ENCODE assay signal across 8 cellular contexts in the genomic region with DNA sequence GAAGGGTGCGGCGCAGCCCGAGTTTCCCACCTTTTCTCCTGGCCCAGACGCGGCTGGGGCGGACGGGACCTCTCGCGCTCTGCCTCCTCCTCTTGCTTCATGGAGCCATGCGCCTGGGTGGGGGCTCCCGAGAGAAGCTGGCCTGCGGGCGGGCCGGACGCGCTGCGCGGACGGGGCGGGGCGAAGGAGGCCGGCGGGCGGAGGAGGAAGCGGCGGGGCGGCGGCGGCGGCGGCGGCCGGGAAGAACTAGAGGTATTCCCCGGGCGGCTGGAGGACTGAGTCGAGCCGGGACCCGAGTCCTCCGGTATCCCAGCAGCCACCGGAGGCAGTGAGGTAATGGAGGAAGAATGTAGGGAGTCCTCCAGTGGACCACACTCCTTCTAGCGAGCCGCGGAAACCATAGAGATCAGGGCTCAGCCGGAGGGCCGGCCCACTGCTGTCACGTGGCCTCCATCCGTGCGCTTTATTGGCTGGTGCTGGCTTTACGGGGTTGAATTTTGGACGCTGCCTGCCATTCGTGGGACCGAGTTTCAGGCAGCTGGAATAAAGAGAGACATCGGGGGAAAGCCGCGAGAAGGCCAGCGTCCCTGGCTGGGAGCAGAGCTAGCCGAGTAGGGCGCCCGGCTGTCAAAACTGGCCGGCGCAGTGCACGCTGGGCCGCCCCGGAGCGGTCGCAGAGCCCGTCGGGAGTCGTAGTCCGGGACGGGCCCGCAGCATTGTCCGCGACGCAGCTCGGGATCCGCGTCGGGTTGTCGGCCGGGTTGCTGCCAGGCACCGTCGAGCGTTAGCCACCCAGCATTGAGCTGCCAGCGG. TPM values are rescaled to one million over a fixed set of nuclear protein-coding genes. Genes with fewer than 3 reads are reported as not detected.
DNase-seq lines count a peak whose midpoint lies in the region; ATAC-seq, FAIRE-seq and TF ChIP-seq lines count a peak whose summit lies in the region.
"Not testable (repeated sequence)": the region's sequence is repeated elsewhere in the genome, so short reads cannot be mapped to it uniquely, and the experiment has no call there.

Gene AMMECR1L, minus strand, starts transcription at position 177 of the 813 bp plus-strand sequence. CDS start 11,722 bp downstream, outside the sequence.

- peak within 1 kb of the TSS; percentile 98 for H3K14ac ChIP-seq in trophoblast cell (ENCODE audit: low read length)

- H3K4ac ChIP-seq in trophoblast cell (ENCODE audit: low read depth, low read length): peak within 1 kb of the TSS; percentile 87

- H3K4me1 ChIP-seq in heart right ventricle: peaks cover 5 to 53% (median 39%) of the 10 kb centered on the region in 9 donors
- not testable (repeated sequence) for H3K4me1 ChIP-seq in trophoblast cell (ENCODE audit: control insufficient read depth in 1 of 2, insufficient read depth in 2 of 2, low read length in 2 of 2)
- H3K4me1 ChIP-seq in thoracic aorta (ENCODE audit: control insufficient read depth in 1 of 2, low read depth in 2 of 2): peaks cover 26 to 50% of the 10 kb centered on the region in 2 donors

- TF ChIP-seq POLR2A in GM12891 (IDR thresholded peaks at IDR 0.05; ENCODE audit: low read depth, low read length): not testable (repeated sequence)

- H4K8ac ChIP-seq in trophoblast cell (ENCODE audit: low read depth, low read length): peak within 1 kb of the TSS; percentile 87

- H3K18ac ChIP-seq in trophoblast cell (ENCODE audit: low read length): peak within 1 kb of the TSS; percentile 35

- peak within 1 kb of the TSS; percentile 30 to 87 (median 74) for H3K4me3 ChIP-seq in heart right ventricle
- peak within 1 kb of the TSS; percentile 81 for H3K4me3 ChIP-seq in trophoblast cell (ENCODE audit: low read depth, low read length)
- peak within 1 kb of the TSS; percentile 90 for H3K4me3 ChIP-seq in thoracic aorta

- H2AFZ ChIP-seq in trophoblast cell (ENCODE audit: insufficient read depth, low read length, poor library complexity): peak within 1 kb of the TSS; percentile 52

- TF ChIP-seq CTCF in heart right ventricle (IDR thresholded peaks at IDR 0.05); thoracic aorta (IDR thresholded peaks at IDR 0.05): not testable (repeated sequence)

- peak; percentile 88 for FAIRE-seq in GM12891 (lab: Jason Lieb, UNC)

- H3K79me2 ChIP-seq in trophoblast cell (ENCODE audit: control insufficient read depth, insufficient read depth, low read length, poor library complexity): not testable (repeated sequence)

- 0 to 1% methylated on average over 34 to 58 of the region's 85 CpGs for WGBS in heart right ventricle, 2 donors
- no CpG with 5 or more reads among the region's 85 CpGs for whole genome bisulfite sequencing in trophoblast cell (ENCODE audit: extremely low coverage, insufficient coverage, insufficient read length)

- H3K79me1 ChIP-seq in trophoblast cell (ENCODE audit: low read length): peaks cover 11% of the 10 kb centered on the region

- H3K36me3 ChIP-seq in heart right ventricle (peaks cover 0 to 30% (median 0%) of the 10 kb centered on the region in 9 donors), trophoblast cell (ENCODE audit: control insufficient read depth in 1 of 2, insufficient read depth in 2 of 2, low read length in 2 of 2) (peaks cover 8 to 12% of the 10 kb centered on the region in 2 experiments)
- not testable (repeated sequence) for H3K36me3 ChIP-seq in thoracic aorta

- peak within 1 kb of the TSS; percentile 75 for H4K91ac ChIP-seq in trophoblast cell (ENCODE audit: low read depth, low read length)

- H3K9ac ChIP-seq in trophoblast cell (ENCODE audit: low read length): peak within 1 kb of the TSS; percentile 65

- ATAC-seq in HG02678 (IDR thresholded peaks at IDR 0.05; ENCODE audit: unreplicated experiment): peak; percentile 92
- ATAC-seq in heart right ventricle: peak; percentile 97 to 99 (median 98)
- ATAC-seq in thoracic aorta (ENCODE audit: insufficient number of reproducible peaks, low FRiP score, low read depth): peak; percentile 99

- H3K9me3 ChIP-seq in heart right ventricle; trophoblast cell (ENCODE audit: insufficient read depth, low read depth, low read length); thoracic aorta: not testable (repeated sequence)

- intact Hi-C loops in heart right ventricle (cut with DNase I): loop anchor here in 5 of 10 donors (10.0 kb wide), 3 partner anchors 139 to 259 kb away; partner anchors contain the start of genes SAP130 (in 4 of the 5) and UGGT1 (in 1 of the 5)

- not testable (repeated sequence) for H2BK120ac ChIP-seq in trophoblast cell (ENCODE audit: insufficient read depth, low read length, poor library complexity)

- peak; percentile 52 for DNase-seq in GM12891 (ENCODE audit: insufficient read length, low spot score)
- peak; percentile 46 for DNase-seq in NCI-H1105 treated with DMSO at 0.1 percent for 48 hours (lab: John Stamatoyannopoulos, UW)
- peak; percentile 73 for DNase-seq in T1000 (lab: John Stamatoyannopoulos, UW)
- DNase-seq in heart right ventricle: peak; percentile 82 to 89
- peak; percentile 64 to 70 for DNase-seq in trophoblast cell
- DNase-seq in thoracic aorta (ENCODE audit: low spot score): peak; percentile 32

- H3K23ac ChIP-seq in trophoblast cell (ENCODE audit: low read length): not testable (repeated sequence)

- not testable (repeated sequence) for H3K27me3 ChIP-seq in heart right ventricle; trophoblast cell (ENCODE audit: insufficient read depth, low read length); thoracic aorta (replicated peaks; ENCODE audit: insufficient read depth)

- H3K4me2 ChIP-seq in trophoblast cell (ENCODE audit: low read length): peak within 1 kb of the TSS; percentile 59

- peak within 1 kb of the TSS; percentile 86 for H2BK5ac ChIP-seq in trophoblast cell (ENCODE audit: low read depth, low read length, poor library complexity)

- peak within 1 kb of the TSS; percentile 82 for H3K27ac ChIP-seq in angular gyrus (ENCODE audit: low read depth, low read length)
- H3K27ac ChIP-seq in heart right ventricle: peak within 1 kb of the TSS; percentile 87 to 94 (median 92)
- H3K27ac ChIP-seq in trophoblast cell (ENCODE audit: low read depth, low read length): peak within 1 kb of the TSS; percentile 90
- H3K27ac ChIP-seq in thoracic aorta: peak within 1 kb of the TSS; percentile 78 to 91

- peak within 1 kb of the TSS; percentile 4 for H2AK5ac ChIP-seq in trophoblast cell (ENCODE audit: low read length)

- not testable (repeated sequence) for H2BK12ac ChIP-seq in trophoblast cell (ENCODE audit: low read length)

- peak within 1 kb of the TSS; percentile 18 for H4K12ac ChIP-seq in trophoblast cell (ENCODE audit: low read depth, low read length)

RNA-seq across cellular contexts. Expression of gene AMMECR1L, which starts in this region (rescaled TPM):
- polyA plus RNA-seq in GM12891 (2012; ENCODE audit: low read depth, missing spikeins): 5.2 TPM
- total RNA-seq in heart right ventricle (10 to 100 TPM in 8 of 10 donors, 1 to 10 TPM in 2; 8.2 to 13.2 (median 10.4) TPM), thoracic aorta (10 to 100 TPM in 1 of 2 donors, 1 to 10 TPM in 1; 6.6 to 18.6 TPM)
- polyA plus RNA-seq in heart right ventricle: 1 to 10 TPM; 6.6 to 7.1 TPM
- polyA plus RNA-seq in trophoblast cell (2013): 19.5 and 19.6 TPM in 2 replicates

Comparison
In these comparisons a context has a peak if more than half of its experiments do, and no peak if none do; other contexts are left out.
1. Peak in every context shown above with its lines: DNase-seq, ATAC-seq, H3K4me3 ChIP-seq and H3K27ac ChIP-seq.
2. DNase-seq: peak in every context shown above with its lines; median percentile 86 in heart right ventricle; 73 in T1000; 67 in trophoblast cell; 52 in GM12891; 46 in NCI-H1105 treated with DMSO at 0.1 percent for 48 hours; 32 in thoracic aorta.